ENCODE assay signal across 17 cellular contexts in the genomic region with DNA sequence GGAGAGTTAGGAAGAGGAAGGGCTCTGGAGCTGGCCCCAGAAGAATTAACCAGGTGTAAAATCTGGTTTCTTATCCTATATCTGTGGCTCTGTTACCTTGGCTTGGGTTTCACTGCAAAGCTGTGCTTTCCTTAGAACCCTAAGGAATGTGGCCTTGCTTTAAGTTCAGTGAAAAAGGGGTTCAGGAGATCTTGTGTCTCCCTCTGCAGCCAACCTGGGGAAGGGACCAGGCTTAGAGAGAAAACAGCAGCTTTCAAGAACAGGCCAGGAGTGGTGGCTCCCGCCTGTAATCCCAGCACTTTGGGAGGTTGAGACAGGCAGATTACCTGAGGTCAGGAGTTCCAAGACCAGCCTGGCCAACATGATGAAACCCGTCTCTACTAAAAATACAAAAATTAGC. TPM values are rescaled to one million over a fixed set of nuclear protein-coding genes. Genes with fewer than 3 reads are reported as not detected.
DNase-seq lines count a peak whose midpoint lies in the region; ATAC-seq, FAIRE-seq and TF ChIP-seq lines count a peak whose summit lies in the region.
"Had no signal": no experiment of that assay in that cellular context is flagged by ENCODE, and none has a peak within 500 bp of the region (broad histone marks: within the 10 kb centered on the region; RNA-seq: fewer than 3 reads in every experiment).

No MANE protein-coding gene starts in this region.

- H2BK120ac ChIP-seq in H1 (replicated peaks; ENCODE audit: low read depth, low read length), result no peak overlapping the region

- no peak overlapping the region for H2BK20ac ChIP-seq in H1 (ENCODE audit: low read length)

- TF ChIP-seq EP300 in SK-N-SH (IDR thresholded peaks at IDR 0.05; ENCODE audit: borderline replicate concordance in 1 of 2, low read depth in 1 of 2, low read length in 1 of 2), result no peak
- no peak for TF ChIP-seq EP300 in H1 (IDR thresholded peaks at IDR 0.05; ENCODE audit: borderline replicate concordance in 1 of 2, low read depth in 2 of 2, low read length in 2 of 2)

- H3K23me2 ChIP-seq in H1 (ENCODE audit: low read depth, low read length), result no peaks in the 10 kb centered on the region

- no peak overlapping the region for H3K4me3 ChIP-seq in SK-N-SH (ENCODE audit: low read depth in 2 of 2, low read length in 1 of 2)
- H3K4me3 ChIP-seq in H1 (ENCODE audit: extremely low read depth in 1 of 4, insufficient read depth in 2 of 4, low read depth in 3 of 4, low read length in 4 of 4), result no peak overlapping the region
- H3K4me3 ChIP-seq: ascending aorta, colonic mucosa, gastrocnemius medialis, suprapubic skin had no signal

- H4K8ac ChIP-seq in H1 (ENCODE audit: extremely low read depth, insufficient read depth, low read length), result no peak overlapping the region

- no peak overlapping the region for H2BK5ac ChIP-seq in H1 (ENCODE audit: low read depth, low read length)

- peak; percentile 60 for FAIRE-seq in H1 (lab: Jason Lieb, UNC)
- FAIRE-seq: RCC 7860, TTC549 had no signal

- POLR2A ChIA-PET in SK-N-SH (lab: Yijun Ruan, JAX) (no interaction called here), H1 (lab: Charles Lee; ENCODE audit: partially characterized antibody) (interaction anchor here (1.1 kb wide), 1 partner anchor 38 kb away, joined by 3 read pairs; no protein-coding TSS in a partner anchor)

- ATAC-seq in HG02571 (IDR thresholded peaks at IDR 0.05; ENCODE audit: unreplicated experiment) (no peak), GM21723 (IDR thresholded peaks at IDR 0.05; ENCODE audit: unreplicated experiment) (no peak)
- ATAC-seq: gastrocnemius medialis, left colon had no signal

- no peak overlapping the region for H4K5ac ChIP-seq in H1 (ENCODE audit: insufficient read length, low read depth, low read length)

- no peaks in the 10 kb centered on the region for H3K79me1 ChIP-seq in H1 (ENCODE audit: low read depth, low read length)

- no peak overlapping the region for H3K18ac ChIP-seq in H1 (ENCODE audit: extremely low read depth, low read length)

- H3K9me3 ChIP-seq in SK-N-SH (no peaks in the 10 kb centered on the region), H1 (ENCODE audit: insufficient read depth in 2 of 2, low read depth in 1 of 2, low read length in 1 of 2) (no peaks in the 10 kb centered on the region; a peak in 1 of 4 replicates)
- H3K9me3 ChIP-seq: ascending aorta, colonic mucosa, gastrocnemius medialis, suprapubic skin had no signal

- 94% methylated on average over 2 of the region's 2 CpGs for WGBS in SK-N-SH (ENCODE audit: low lambda C conversion rate)
- 83% methylated on average over 2 of the region's 2 CpGs; no CpG with 5 or more reads in 1 of the 2 experiments for WGBS in H1 (ENCODE audit: extremely low coverage in 1 of 2, insufficient coverage in 1 of 2, insufficient read length in 1 of 2, insufficient replicate concordance in 2 of 2, low coverage in 1 of 2, low lambda C conversion rate in 2 of 2, missing lambda C conversion rate in 1 of 2), 2 experiments

- TF ChIP-seq CTCF in SK-N-SH (IDR thresholded peaks at IDR 0.05), result no peak; the same call in 1 of the 2 replicates
- peak; percentile 19 to 57 (median 49) for TF ChIP-seq CTCF in H1 (IDR thresholded peaks at IDR 0.05; ENCODE audit: control extremely low read depth in 1 of 3, insufficient read depth in 1 of 3, low read depth in 1 of 3, low read length in 3 of 3)

- no peaks in the 10 kb centered on the region for H3K9me2 ChIP-seq in SK-N-SH

- H4K91ac ChIP-seq in H1 (replicated peaks; ENCODE audit: insufficient read length, low read length), result no peak overlapping the region

- H2BK12ac ChIP-seq in H1 (ENCODE audit: low read depth, low read length), result no peak overlapping the region

- no peak overlapping the region for H3K56ac ChIP-seq in H1 (replicated peaks; ENCODE audit: insufficient read length, low read depth, low read length)

- no peak overlapping the region for H2AFZ ChIP-seq in SK-N-SH (ENCODE audit: low read depth)
- H2AFZ ChIP-seq in H1 (ENCODE audit: low read length), result no peak overlapping the region

- H3K36me3 ChIP-seq in SK-N-SH (replicated peaks in 1 of 2; ENCODE audit: control insufficient read depth in 1 of 2, insufficient read depth in 2 of 2, low read length in 1 of 2), result no peaks in the 10 kb centered on the region
- H3K36me3 ChIP-seq in H1 (ENCODE audit: control insufficient read depth in 2 of 4, insufficient read depth in 4 of 4, low read length in 3 of 4), result no peaks in the 10 kb centered on the region
- H3K36me3 ChIP-seq: ascending aorta, colonic mucosa, gastrocnemius medialis, suprapubic skin had no signal

- H3K79me2 ChIP-seq in SK-N-SH (ENCODE audit: insufficient read depth), result no peaks in the 10 kb centered on the region
- H3K79me2 ChIP-seq in H1 (ENCODE audit: control insufficient read depth in 1 of 2, insufficient read depth in 2 of 2, low read length in 2 of 2), result no peaks in the 10 kb centered on the region

- no peak for TF ChIP-seq POLR2A in H1 (IDR thresholded peaks at IDR 0.05; ENCODE audit: control extremely low read depth in 1 of 2, low read depth in 2 of 2, low read length in 2 of 2)

- H3K4me2 ChIP-seq in SK-N-SH (no peak overlapping the region), H1 (ENCODE audit: insufficient read depth in 1 of 2, low read depth in 2 of 2, low read length in 2 of 2) (no peak overlapping the region)

- no peaks in the 10 kb centered on the region for H3F3A ChIP-seq in SK-N-SH (replicated peaks; ENCODE audit: insufficient read depth)

- H2BK15ac ChIP-seq in H1 (ENCODE audit: low read length), result no peak overlapping the region

- no peak overlapping the region for H2AK5ac ChIP-seq in H1 (ENCODE audit: low read depth, low read length)

- CTCF ChIA-PET in SK-N-SH (lab: Yijun Ruan, JAX), result interaction anchor here (0.6 to 13.7 kb wide), 6 partner anchors 16 to 117 kb away, joined by 3 to 209 read pairs (median 25); a partner anchor contains a TSS
- CTCF ChIA-PET in H1 (lab: Charles Lee; ENCODE audit: partially characterized antibody), result interaction anchor here (0.6 to 13.5 kb wide), 19 partner anchors 8 to 120 kb away, joined by 3 to 263 read pairs (median 11); a partner anchor contains a TSS

- H3K27me3 ChIP-seq in SK-N-SH (ENCODE audit: insufficient read depth) (no peaks in the 10 kb centered on the region; the same call in none of the 2 replicates), H1 (replicated peaks in 1 of 4; ENCODE audit: control insufficient read depth in 3 of 4, extremely low read depth in 1 of 4, insufficient read depth in 3 of 4, low read length in 3 of 4) (peaks cover 0 to 3% (median under 1%) of the 10 kb centered on the region in 4 experiments; a peak in 3 of 7 replicates)
- H3K27me3 ChIP-seq: ascending aorta, colonic mucosa, suprapubic skin had no signal

- H3K4me1 ChIP-seq in SK-N-SH (ENCODE audit: control insufficient read depth in 1 of 2, insufficient read depth in 2 of 2, low read depth in 1 of 2, low read length in 1 of 2), result no peaks in the 10 kb centered on the region
- H3K4me1 ChIP-seq in H1 (replicated peaks in 1 of 4; ENCODE audit: control insufficient read depth in 3 of 4, insufficient read depth in 4 of 4, low read length in 3 of 4), result peaks cover 7 to 12% (median 10%) of the 10 kb centered on the region in 4 experiments
- H3K4me1 ChIP-seq: ascending aorta, colonic mucosa, gastrocnemius medialis had no signal

- no peak overlapping the region for H3K4ac ChIP-seq in H1 (replicated peaks; ENCODE audit: insufficient read length, low read depth, low read length)

- no peak overlapping the region for H3K14ac ChIP-seq in H1 (ENCODE audit: insufficient read length)

- no peak overlapping the region for H3K27ac ChIP-seq in SK-N-SH (ENCODE audit: low read depth in 2 of 2, low read length in 1 of 2)
- no peak overlapping the region for H3K27ac ChIP-seq in H1 (ENCODE audit: low read depth, low read length)
- H3K27ac ChIP-seq: ascending aorta, colonic mucosa, gastrocnemius medialis, suprapubic skin had no signal

- H3K23ac ChIP-seq in H1 (ENCODE audit: insufficient read length), result no peak overlapping the region

- DNase-seq in NCI-H82 (lab: John Stamatoyannopoulos, UW), result peak; percentile 25
- no peak for DNase-seq in NCI-H82 treated with DMSO at 0.1 percent for 48 hours (lab: John Stamatoyannopoulos, UW; ENCODE audit: unreplicated experiment)
- no peak for DNase-seq in SK-N-SH
- no peak for DNase-seq in H1 (ENCODE audit: low read depth in 1 of 2, low spot score in 2 of 2)
- no peak for DNase-seq in iPS-NIHi7 (ENCODE audit: extremely low spot score)
- no peak for DNase-seq in activated CD4-positive, CD25-positive, alpha-beta regulatory T cell (lab: John Stamatoyannopoulos, UW)
- DNase-seq: colonic mucosa, gastrocnemius medialis, left colon, NCI-H748 treated with DMSO at 0.1 percent for 48 hours had no signal

- TF ChIP-seq RAD21 in SK-N-SH (IDR thresholded peaks at IDR 0.05; ENCODE audit: low read length), result peak; percentile 23
- peak; percentile 64 to 73 for TF ChIP-seq RAD21 in H1 (IDR thresholded peaks at IDR 0.05 in 1 of 2, conservative IDR thresholded peaks at IDR 0.05 in 1 of 2; ENCODE audit: low read depth in 2 of 2, low read length in 2 of 2)

- H4K20me1 ChIP-seq in SK-N-SH (ENCODE audit: insufficient read depth), result no peaks in the 10 kb centered on the region
- H4K20me1 ChIP-seq in H1 (replicated peaks in 1 of 2; ENCODE audit: control insufficient read depth in 1 of 2, insufficient read depth in 2 of 2, low read length in 2 of 2), result no peaks in the 10 kb centered on the region

- H3K9ac ChIP-seq in SK-N-SH (no peak overlapping the region), H1 (replicated peaks in 1 of 4; ENCODE audit: extremely low read depth in 1 of 4, low read depth in 3 of 4, low read length in 3 of 4) (no peak overlapping the region)

RNA-seq across cellular contexts. Expression of a gene that starts 16.1 kb away (rescaled TPM):
- polyA plus RNA-seq in SK-N-SH (2012; rRNA removed) (0.48 and 0.57 TPM in 2 replicates), H1 (2011; rRNA removed) (20.3 and 30.3 TPM in 2 replicates)
- polyA plus RNA-seq in SK-N-SH (2012; cell fraction: cytosol; rRNA removed), result 0.42 and 0.46 TPM in 2 replicates
- polyA plus RNA-seq in SK-N-SH (2012; cell fraction: nucleus; rRNA removed), result 0.45 and 0.67 TPM in 2 replicates
- total RNA-seq in H1 (2021; fragmentation: NEBNext Ultra II Directional; extraction: Animal tissue kit (Norgen Biotek cat#: 25700)), result 28.8 and 29.9 TPM in 2 replicates
- polyA plus RNA-seq in H1 (2011; cell fraction: cytosol; rRNA removed), result 31.1 TPM
- 25.5 TPM for polyA plus RNA-seq in H1 (2011; cell fraction: nucleus; rRNA removed)
- polyA plus RNA-seq in H1 (2012, experiment 1 of 2), result 19.1 to 20.7 TPM (median 20.2 TPM) in 4 replicates
- polyA plus RNA-seq in H1 (2012, experiment 2 of 2), result 25.3 TPM
- 18.5 TPM for polyA plus RNA-seq in H1 (2013, experiment 1 of 2)
- polyA plus RNA-seq in H1 (2013, experiment 2 of 2), result 18.8 TPM
- 20.0 and 29.7 TPM in 2 replicates for polyA minus RNA-seq in H1 (2011; rRNA and poly(A)+ RNA removed)
- 19.9 TPM for polyA minus RNA-seq in H1 (2011; cell fraction: cytosol; rRNA and poly(A)+ RNA removed)
- polyA minus RNA-seq in H1 (2011; cell fraction: nucleus; rRNA and poly(A)+ RNA removed), result 35.5 TPM
- total RNA-seq: H4 had no signal

RNA-seq across cellular contexts. Expression of a gene that starts 34.5 kb away (rescaled TPM):
- polyA plus RNA-seq in SK-N-SH (2012; rRNA removed), result 11.8 and 15.4 TPM in 2 replicates
- polyA plus RNA-seq in SK-N-SH (2012; cell fraction: cytosol; rRNA removed), result 12.7 and 14.1 TPM in 2 replicates
- 18.8 and 33.5 TPM in 2 replicates for polyA plus RNA-seq in SK-N-SH (2012; cell fraction: nucleus; rRNA removed)
- total RNA-seq in H1 (2021; fragmentation: NEBNext Ultra II Directional; extraction: Animal tissue kit (Norgen Biotek cat#: 25700)), result 30.3 and 32.3 TPM in 2 replicates
- polyA plus RNA-seq in H1 (2011; rRNA removed), result 9.1 and 11.1 TPM in 2 replicates
- polyA plus RNA-seq in H1 (2011; cell fraction: cytosol; rRNA removed), result 22.2 TPM
- 23.2 TPM for polyA plus RNA-seq in H1 (2011; cell fraction: nucleus; rRNA removed)
- polyA plus RNA-seq in H1 (2012, experiment 1 of 2), result 22.2 to 27.8 TPM (median 23.6 TPM) in 4 replicates
- 2.6 TPM for polyA plus RNA-seq in H1 (2012, experiment 2 of 2)
- 25.3 TPM for polyA plus RNA-seq in H1 (2013, experiment 1 of 2)
- 24.9 TPM for polyA plus RNA-seq in H1 (2013, experiment 2 of 2)
- polyA minus RNA-seq in H1 (2011; rRNA and poly(A)+ RNA removed), result 19.7 and 28.6 TPM in 2 replicates
- polyA minus RNA-seq in H1 (2011; cell fraction: cytosol; rRNA and poly(A)+ RNA removed), result 17.6 TPM
- polyA minus RNA-seq in H1 (2011; cell fraction: nucleus; rRNA and poly(A)+ RNA removed), result 39.2 TPM

RNA-seq across cellular contexts. Expression of a gene that starts 37.1 kb away (rescaled TPM):
- polyA plus RNA-seq in SK-N-SH (2012; rRNA removed) (4.1 and 6.3 TPM in 2 replicates), H1 (2011; rRNA removed) (18.3 and 25.6 TPM in 2 replicates)
- polyA plus RNA-seq in SK-N-SH (2012; cell fraction: cytosol; rRNA removed), result 3.8 and 5.1 TPM in 2 replicates
- polyA plus RNA-seq in SK-N-SH (2012; cell fraction: nucleus; rRNA removed), result 13.6 and 17.5 TPM in 2 replicates
- total RNA-seq in H1 (2021; fragmentation: NEBNext Ultra II Directional; extraction: Animal tissue kit (Norgen Biotek cat#: 25700)), result 25.9 and 26.6 TPM in 2 replicates
- polyA plus RNA-seq in H1 (2011; cell fraction: cytosol; rRNA removed), result 16.4 TPM
- polyA plus RNA-seq in H1 (2011; cell fraction: nucleus; rRNA removed), result 42.3 TPM
- 16.5 to 19.4 TPM (median 18.4 TPM) in 4 replicates for polyA plus RNA-seq in H1 (2012, experiment 1 of 2)
- 19.5 TPM for polyA plus RNA-seq in H1 (2012, experiment 2 of 2)
- 37.7 TPM for polyA plus RNA-seq in H1 (2013, experiment 1 of 2)
- polyA plus RNA-seq in H1 (2013, experiment 2 of 2), result 38.4 TPM
- 20.3 and 31.0 TPM in 2 replicates for polyA minus RNA-seq in H1 (2011; rRNA and poly(A)+ RNA removed)
- 6.8 TPM for polyA minus RNA-seq in H1 (2011; cell fraction: cytosol; rRNA and poly(A)+ RNA removed)
- polyA minus RNA-seq in H1 (2011; cell fraction: nucleus; rRNA and poly(A)+ RNA removed), result 18.5 TPM

Comparison
In these comparisons a context has a peak if more than half of its experiments do, and no peak if none do; other contexts are left out.
1. RNA of a gene that starts 16.1 kb away (polyA plus RNA-seq): 18.5 to 31.1 TPM in H1; 0.42 to 0.67 TPM in SK-N-SH; every median in the first group is over 10 times any median in the second.